Comparison of ENCODE assay signal across 24 cellular contexts in the genomic region with DNA sequence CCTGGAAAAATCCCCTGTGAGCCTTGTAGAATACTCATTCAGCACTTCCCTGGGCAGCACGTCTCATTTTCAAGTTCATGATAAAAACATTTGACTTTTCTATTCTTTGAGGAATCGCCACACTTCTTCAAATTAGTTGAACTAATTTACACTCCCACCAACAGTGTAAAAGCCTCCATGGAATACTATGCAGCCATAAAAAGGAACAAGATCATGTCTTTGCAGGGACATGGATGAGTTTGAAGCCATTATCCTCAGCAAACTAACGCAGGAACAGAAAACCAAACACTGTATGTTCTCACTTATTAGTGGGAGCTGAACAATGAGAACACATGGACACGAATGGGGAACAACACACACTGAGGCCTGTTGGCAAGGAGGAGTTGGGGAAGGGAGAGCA.
A peak's percentile ranks its signal among the peaks of the same experiment; 100 is the strongest.
DNase-seq lines count a peak whose midpoint lies in the region; ATAC-seq, FAIRE-seq and TF ChIP-seq lines count a peak whose summit lies in the region.
"Had no signal": no experiment of that assay in that cellular context is flagged by ENCODE, and none has a peak within 500 bp of the region (broad histone marks: within the 10 kb centered on the region; RNA-seq: fewer than 3 reads in every experiment).

No MANE protein-coding gene starts in this region.

- peaks cover 4% of the 10 kb centered on the region for H3K27me3 Mint-ChIP-seq in nephron progenitor cell (ENCODE audit: low read depth, poor library complexity)
- H3K27me3 Mint-ChIP-seq: CD4-positive, CD25-positive, alpha-beta regulatory T cell had no signal

- H3K27me3 ChIP-seq in K562 (ENCODE audit: control insufficient read depth in 2 of 2, insufficient read depth in 2 of 2, low read length in 2 of 2) (peaks cover 3 to 4% of the 10 kb centered on the region in 2 experiments; a peak in 1 of 5 replicates), heart left ventricle (no peaks in the 10 kb centered on the region)
- H3K27me3 ChIP-seq: BE2C, BLaER1 had no signal

- TF ChIP-seq POLR2A in K562 (conservative IDR thresholded peaks at IDR 0.05), result no peak
- TF ChIP-seq POLR2A in heart left ventricle (IDR thresholded peaks at IDR 0.05), result no peak

- ATAC-seq in K562, result no peak
- no peak for ATAC-seq in heart left ventricle

- H3K9me3 Mint-ChIP-seq in nephron progenitor cell, result peaks cover 20% of the 10 kb centered on the region
- H3K9me3 Mint-ChIP-seq: CD4-positive, alpha-beta memory T cell; CD8-positive, alpha-beta memory T cell had no signal

- H2AFZ ChIP-seq in K562 (ENCODE audit: low read depth, low read length), result no peak overlapping the region

- H3K4me3 ChIP-seq in HEK293 (ENCODE audit: low read depth, low read length) (no peak overlapping the region), K562 (no peak overlapping the region), heart left ventricle (no peak overlapping the region)
- H3K4me3 ChIP-seq: BLaER1 had no signal

- no peaks in the 10 kb centered on the region for H3K36me3 ChIP-seq in HEK293 (ENCODE audit: control insufficient read depth in 2 of 2, insufficient read depth in 1 of 2, low read length in 2 of 2)
- H3K36me3 ChIP-seq in K562 (ENCODE audit: control insufficient read depth, insufficient read depth, low read length), result no peaks in the 10 kb centered on the region
- H3K36me3 ChIP-seq in heart left ventricle, result no peaks in the 10 kb centered on the region
- H3K36me3 ChIP-seq: BE2C, BLaER1 had no signal

- intact Hi-C loops in K562 (cut with micrococcal nuclease) (loop anchor here (10.0 kb wide), 1 partner anchor 337 kb away; a partner anchor contains a TSS), heart left ventricle (cut with DNase I) (no loop called here)

- no peak overlapping the region for H3K9ac ChIP-seq in K562 (ENCODE audit: insufficient read depth in 1 of 2, low read depth in 2 of 2, low read length in 2 of 2)
- H3K9ac ChIP-seq: BLaER1 had no signal

- DNase-seq in K562 (ENCODE audit: extremely low read depth in 1 of 4, low spot score in 3 of 4) (no peak), nephron progenitor cell (no peak), heart left ventricle (no peak), DMS53 (lab: John Stamatoyannopoulos, UW) (no peak)
- no peak for DNase-seq in activated CD8-positive, alpha-beta memory T cell treated with anti-CD3 and anti-CD28 coated beads for 24 hours
- DNase-seq: 8988T; ACHN; BE2C; C1 segment of cervical spinal cord; CD4-positive, alpha-beta memory T cell; CD4-positive, CD25-positive, alpha-beta regulatory T cell; CD8-positive, alpha-beta memory T cell; COR-L47; DMS 273 treated with DMSO at 0.1 percent for 48 hours; DMS153; DMS79 treated with DMSO at 0.1 percent for 48 hours; GF-D8 had no signal

- no peak overlapping the region for H3K4me3 Mint-ChIP-seq in nephron progenitor cell
- H3K4me3 Mint-ChIP-seq: CD14-positive monocyte; CD4-positive, alpha-beta memory T cell; CD4-positive, CD25-positive, alpha-beta regulatory T cell; CD8-positive, alpha-beta memory T cell had no signal

- TF ChIP-seq CTCF in HEK293 (tag by site-specific recombination; IDR thresholded peaks at IDR 0.05), result no peak
- no peak for TF ChIP-seq CTCF in K562 (IDR thresholded peaks at IDR 0.05 in 2 of 3, conservative IDR thresholded peaks at IDR 0.05 in 1 of 3; ENCODE audit: insufficient read depth in 2 of 3, low read depth in 1 of 3, low read length in 3 of 3)
- no peak for TF ChIP-seq CTCF in nephron progenitor cell (IDR thresholded peaks at IDR 0.05)
- TF ChIP-seq CTCF in heart left ventricle (IDR thresholded peaks at IDR 0.05), result no peak

- peak overlapping the region; percentile 87 for H3K27ac Mint-ChIP-seq in nephron progenitor cell
- H3K27ac Mint-ChIP-seq: CD14-positive monocyte; CD4-positive, alpha-beta memory T cell; CD4-positive, CD25-positive, alpha-beta regulatory T cell; CD8-positive, alpha-beta memory T cell had no signal

- no peaks in the 10 kb centered on the region for H4K20me1 ChIP-seq in K562 (replicated peaks; ENCODE audit: control insufficient read depth, insufficient read depth, low read length)
- H4K20me1 ChIP-seq: BLaER1 had no signal

- no peaks in the 10 kb centered on the region for H3K9me1 ChIP-seq in K562 (ENCODE audit: control insufficient read depth, insufficient read depth, low read length)

- H3K79me2 ChIP-seq in K562 (ENCODE audit: control insufficient read depth, insufficient read depth, low read length), result no peaks in the 10 kb centered on the region

- FAIRE-seq in K562 (lab: Jason Lieb, UNC), result no peak
- FAIRE-seq: A204.1, G401.6, GM12891, GM19239 had no signal

- H3K36me3 Mint-ChIP-seq in nephron progenitor cell (ENCODE audit: low read depth), result peaks cover 6% of the 10 kb centered on the region
- H3K36me3 Mint-ChIP-seq: CD14-positive monocyte; CD4-positive, alpha-beta memory T cell; CD4-positive, CD25-positive, alpha-beta regulatory T cell; CD8-positive, alpha-beta memory T cell had no signal

- no peak overlapping the region for H3K4me2 ChIP-seq in K562 (ENCODE audit: insufficient read depth, low read length)
- H3K4me2 ChIP-seq: BLaER1 had no signal

- TF ChIP-seq RAD21 in K562 (CRISPR knock-in tag; conservative IDR thresholded peaks at IDR 0.05 in 1 of 2, IDR thresholded peaks at IDR 0.05 in 1 of 2), result no peak

- CTCF ChIA-PET in HEK293 (lab: Yijun Ruan, JAX) (no interaction called here), K562 (lab: Yijun Ruan, JAX; ENCODE audit: low intra/inter-chr PET ratio) (no interaction called here)

- H3K9me3 ChIP-seq in HEK293 (ENCODE audit: control insufficient read depth, insufficient read depth, low read depth, low read length) (no peaks in the 10 kb centered on the region), K562 (replicated peaks; ENCODE audit: control insufficient read depth, insufficient read depth, low read depth, low read length) (no peaks in the 10 kb centered on the region), heart left ventricle (peaks cover 0 to 3% (median 0%) of the 10 kb centered on the region in 12 donors)
- H3K9me3 ChIP-seq: BE2C had no signal

- H3K27ac ChIP-seq in HEK293 (ENCODE audit: extremely low read depth, low read depth, low read length), result no peak overlapping the region
- H3K27ac ChIP-seq in K562 (ENCODE audit: extremely low read depth, low read depth, low read length), result no peak overlapping the region
- no peak overlapping the region for H3K27ac ChIP-seq in heart left ventricle
- H3K27ac ChIP-seq: BLaER1 had no signal

- H3K4me1 ChIP-seq in HEK293 (ENCODE audit: control insufficient read depth, insufficient read depth, low read length) (no peaks in the 10 kb centered on the region), K562 (replicated peaks in 1 of 2; ENCODE audit: control insufficient read depth in 2 of 2, insufficient read depth in 2 of 2, low read length in 2 of 2) (peaks cover 0 to 7% of the 10 kb centered on the region in 2 experiments; a peak in 1 of 5 replicates), heart left ventricle (no peaks in the 10 kb centered on the region)
- H3K4me1 ChIP-seq: BE2C, BLaER1 had no signal

- POLR2A ChIA-PET in HEK293 (lab: Yijun Ruan, JAX), result no interaction called here
- POLR2A ChIA-PET in K562 (lab: Yijun Ruan, JAX), result no interaction called here

- in situ Hi-C loops in K562 (cut with MboI), result no loop called here

- WGBS in K562 (ENCODE audit: insufficient coverage, low coverage, missing lambda C conversion rate), result 6% methylated on average over 4 of the region's 4 CpGs
- WGBS in heart left ventricle, 4 donors, result 89 to 97% (median 93%) methylated on average over 4 of the region's 4 CpGs

- no TSS peak for BruUV-seq in K562 (replicated peaks; lab: Mats Ljungman, UMichigan)

- H3K4me1 Mint-ChIP-seq in nephron progenitor cell, result peaks cover 7% of the 10 kb centered on the region
- H3K4me1 Mint-ChIP-seq: CD14-positive monocyte; CD4-positive, CD25-positive, alpha-beta regulatory T cell; CD8-positive, alpha-beta memory T cell had no signal

- TF ChIP-seq EP300 in K562 (IDR thresholded peaks at IDR 0.05; ENCODE audit: low read length), result no peak

TF ChIP-seq in HEK293, 187 proteins besides CTCF, POLR2A, EP300 and RAD21 (continues in another document):
- no peak for TF ChIP-seq ZNF610 (tag by site-specific recombination; IDR thresholded peaks at IDR 0.05; ENCODE audit: borderline replicate concordance)
- TF ChIP-seq, protein P1, sequence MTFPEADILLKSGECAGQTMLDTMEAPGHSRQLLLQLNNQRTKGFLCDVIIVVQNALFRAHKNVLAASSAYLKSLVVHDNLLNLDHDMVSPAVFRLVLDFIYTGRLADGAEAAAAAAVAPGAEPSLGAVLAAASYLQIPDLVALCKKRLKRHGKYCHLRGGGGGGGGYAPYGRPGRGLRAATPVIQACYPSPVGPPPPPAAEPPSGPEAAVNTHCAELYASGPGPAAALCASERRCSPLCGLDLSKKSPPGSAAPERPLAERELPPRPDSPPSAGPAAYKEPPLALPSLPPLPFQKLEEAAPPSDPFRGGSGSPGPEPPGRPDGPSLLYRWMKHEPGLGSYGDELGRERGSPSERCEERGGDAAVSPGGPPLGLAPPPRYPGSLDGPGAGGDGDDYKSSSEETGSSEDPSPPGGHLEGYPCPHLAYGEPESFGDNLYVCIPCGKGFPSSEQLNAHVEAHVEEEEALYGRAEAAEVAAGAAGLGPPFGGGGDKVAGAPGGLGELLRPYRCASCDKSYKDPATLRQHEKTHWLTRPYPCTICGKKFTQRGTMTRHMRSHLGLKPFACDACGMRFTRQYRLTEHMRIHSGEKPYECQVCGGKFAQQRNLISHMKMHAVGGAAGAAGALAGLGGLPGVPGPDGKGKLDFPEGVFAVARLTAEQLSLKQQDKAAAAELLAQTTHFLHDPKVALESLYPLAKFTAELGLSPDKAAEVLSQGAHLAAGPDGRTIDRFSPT (tag by site-specific recombination; IDR thresholded peaks at IDR 0.05), result no peak
- peak; percentile 93 for TF ChIP-seq ZNF146 (tag by site-specific recombination; IDR thresholded peaks at IDR 0.05)

TF ChIP-seq in K562, 482 proteins besides CTCF, POLR2A, EP300 and RAD21:
- TF ChIP-seq TGIF2 (CRISPR knock-in tag; IDR thresholded peaks at IDR 0.05) (no peak), MCM7 (IDR thresholded peaks at IDR 0.05) (no peak), ZNF146 (CRISPR knock-in tag; IDR thresholded peaks at IDR 0.05; ENCODE audit: unreplicated experiment) (peak; percentile 90), RBM25 (IDR thresholded peaks at IDR 0.05; ENCODE audit: low read depth, low read length, severe bottlenecking) (peak; percentile 35), HLTF (IDR thresholded peaks at IDR 0.05) (no peak), BCOR (IDR thresholded peaks at IDR 0.05) (peak; percentile 52; the same call in 1 of the 2 replicates), RBM22 (IDR thresholded peaks at IDR 0.05; ENCODE audit: low read depth, low read length, poor library complexity, severe bottlenecking) (no peak), SETDB1 (IDR thresholded peaks at IDR 0.05; ENCODE audit: low read length) (no peak)
